Comparison of ENCODE assay signal across 14 cellular contexts in the genomic region with DNA sequence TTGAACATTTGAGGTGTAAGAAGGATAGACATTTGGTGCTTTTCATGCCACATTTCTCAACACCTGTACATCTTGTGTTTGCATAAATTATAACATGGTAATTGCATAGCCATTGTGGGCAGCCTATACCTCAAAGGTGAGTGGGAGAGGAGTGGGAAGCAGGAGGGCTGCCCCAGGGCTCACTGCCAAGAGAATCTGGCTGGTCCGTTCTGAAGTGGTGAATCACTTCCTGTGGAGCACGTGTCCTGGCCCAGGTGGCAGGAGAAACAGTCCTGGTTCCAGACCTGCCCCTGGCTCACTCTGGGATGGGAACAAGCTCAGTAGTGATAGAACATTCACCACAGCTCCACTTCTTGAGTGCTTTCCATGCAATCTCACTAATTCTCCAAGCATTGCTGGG. TPM values are rescaled to one million over a fixed set of nuclear protein-coding genes. Genes with fewer than 3 reads are reported as not detected.
DNase-seq lines count a peak whose midpoint lies in the region; ATAC-seq, FAIRE-seq and TF ChIP-seq lines count a peak whose summit lies in the region.
"Had no signal": no experiment of that assay in that cellular context is flagged by ENCODE, and none has a peak within 500 bp of the region (broad histone marks: within the 10 kb centered on the region; RNA-seq: fewer than 3 reads in every experiment).

No MANE protein-coding gene starts in this region.

- H3K9ac ChIP-seq in kidney (ENCODE audit: low read length in 2 of 2) = no peak overlapping the region

- FAIRE-seq in kidney (lab: Jason Lieb, UNC) = no peak
- FAIRE-seq: islet of Langerhans had no signal

- H3K4me3 ChIP-seq in kidney (ENCODE audit: low read length in 2 of 2) = no peak overlapping the region
- H3K4me3 ChIP-seq: skin epidermis had no signal

- DNase-seq in NCI-H345 (lab: John Stamatoyannopoulos, UW) = peak; percentile 50
- DNase-seq in NCI-H345 treated with DMSO at 0.1 percent for 48 hours (lab: John Stamatoyannopoulos, UW; ENCODE audit: unreplicated experiment) = no peak
- DNase-seq in H4 (ENCODE audit: low spot score) = peak; percentile 42
- peak; percentile 47 for DNase-seq in RPMI7951 (ENCODE audit: low read depth)
- peak; percentile 67 for DNase-seq in kidney
- DNase-seq in D341Med (ENCODE audit: low spot score) = no peak
- DNase-seq: aorta, NCI-H1694, nephron progenitor cell had no signal

- intact Hi-C loops in kidney (cut with DNase I) = no loop called here

- no peaks in the 10 kb centered on the region for H3K4me1 ChIP-seq in kidney (ENCODE audit: control insufficient read depth in 1 of 2, insufficient read depth in 1 of 2, low read depth in 1 of 2, low read length in 2 of 2)

- H3K27ac ChIP-seq in kidney (ENCODE audit: low read depth in 2 of 2, low read length in 2 of 2) = no peak overlapping the region
- H3K27ac ChIP-seq: skin epidermis had no signal

- TF ChIP-seq CTCF in kidney (IDR thresholded peaks at IDR 0.05; ENCODE audit: borderline replicate concordance, extremely low read depth, insufficient read depth) = no peak

- no peaks in the 10 kb centered on the region for H3K9me3 ChIP-seq in kidney (ENCODE audit: control insufficient read depth in 1 of 2, low read length in 2 of 2)

- no peak for ATAC-seq in HG03378 (IDR thresholded peaks at IDR 0.05; ENCODE audit: unreplicated experiment)
- ATAC-seq in HG02852 (IDR thresholded peaks at IDR 0.05; ENCODE audit: unreplicated experiment) = no peak

- no peaks in the 10 kb centered on the region for H3K36me3 ChIP-seq in kidney (ENCODE audit: control insufficient read depth in 1 of 2, insufficient read depth in 2 of 2, low read length in 2 of 2)

RNA-seq across cellular contexts. Expression of a gene that starts 11.6 kb away (rescaled TPM):
- total RNA-seq in H4 (2014; rRNA removed; shearing (Covaris generic)) = 0.55 and 2.1 TPM in 2 replicates
- 15.0 and 20.3 TPM in 2 replicates for total RNA-seq in RPMI7951 (2014; rRNA removed; shearing (Covaris generic))
- 6.7 TPM for total RNA-seq in kidney
- polyA plus RNA-seq in kidney (ENCODE audit: insufficient read depth, low read depth, low replicate concordance) = 2.9 TPM
- total RNA-seq: activated CD8-positive, alpha-beta memory T cell treated with anti-CD3 and anti-CD28 coated beads for 36 hours had no signal

RNA-seq across cellular contexts. Expression of a gene that starts 34.2 kb away (rescaled TPM):
- 0.17 TPM in 1 of 2 replicates, not detected in the other for total RNA-seq in H4 (2014; rRNA removed; shearing (Covaris generic))
- total RNA-seq in RPMI7951 (2014; rRNA removed; shearing (Covaris generic)) = not detected in 2 replicates
- total RNA-seq in kidney = 10.7 TPM
- 0.47 TPM for polyA plus RNA-seq in kidney (ENCODE audit: insufficient read depth, low read depth, low replicate concordance)

Comparison
In these comparisons a context has a peak if more than half of its experiments do, and no peak if none do; other contexts are left out.
1. DNase-seq: peak in NCI-H345 (single experiment), H4 (single experiment), RPMI7951 (single experiment) and kidney (single experiment); none in NCI-H345 treated with DMSO at 0.1 percent for 48 hours (single experiment) and D341Med (single experiment).